21 cellular contexts compared by ENCODE assay signal in the genomic region with DNA sequence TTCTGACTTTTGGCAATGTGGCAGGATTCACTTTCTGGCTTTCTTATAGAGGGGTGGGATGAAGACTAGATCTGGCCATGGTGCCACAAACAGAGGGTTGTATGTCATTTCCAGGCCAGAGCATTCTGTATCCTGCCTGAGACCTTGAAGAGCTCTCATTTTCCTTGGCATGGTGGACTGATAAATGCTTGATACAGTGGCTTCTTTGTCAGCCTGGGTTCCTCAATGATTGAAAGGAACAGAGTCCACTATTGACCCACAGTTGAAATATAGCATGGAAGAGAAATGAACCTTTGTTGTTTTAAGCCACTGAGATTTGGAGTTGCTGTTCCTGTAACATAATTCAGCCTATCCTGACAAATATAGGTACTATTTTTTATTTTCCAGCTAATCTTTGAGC.
"Had no signal": no experiment of that assay in that cellular context is flagged by ENCODE, and none has a peak within 500 bp of the region (broad histone marks: within the 10 kb centered on the region; RNA-seq: fewer than 3 reads in every experiment).

No MANE protein-coding gene starts in this region.

- H3K4me1 ChIP-seq: foreskin keratinocyte, pancreas, psoas muscle, right lobe of liver, testis, upper lobe of right lung, vagina had no signal

- FAIRE-seq: colon, pancreas had no signal

- H3K36me3 ChIP-seq: heart left ventricle, pancreas, right lobe of liver, tibial nerve, upper lobe of right lung, vagina had no signal

- DNase-seq: erythroblast; foreskin keratinocyte; heart left ventricle; hippocampal formation; left colon; mammary epithelial cell; occipital lobe; pancreas; psoas muscle; retina; right lobe of liver; stimulated activated CD4-positive, alpha-beta T cell treated with anti-CD3 and anti-CD28 coated beads, Interleukin-4, amount 100 ng/mL, for 1 hour; stimulated activated CD8-positive, alpha-beta memory T cell treated with anti-CD3 and anti-CD28 coated beads, Interleukin-4, amount 100 ng/mL, for 48 hours; stimulated activated naive CD8-positive, alpha-beta T cell treated with anti-CD3 and anti-CD28 coated beads, Interleukin-15, Interleukin-2, amounts not matched to agents 100 U/mL and 50 U/mL, for 24 hours; testis; upper lobe of right lung had no signal

- H3K27ac ChIP-seq: foreskin keratinocyte, heart left ventricle, pancreas, psoas muscle, right lobe of liver, testis, tibial nerve, upper lobe of right lung, vagina had no signal

- H3K27me3 ChIP-seq: foreskin keratinocyte, heart left ventricle, pancreas, right lobe of liver, testis, tibial nerve, upper lobe of right lung, vagina had no signal

- ATAC-seq: foreskin keratinocyte; heart left ventricle; left colon; natural killer cell treated with Interleukin-12 subunit alpha and Interleukin-12 subunit beta and Interleukin-15 and Interleukin-18, amount 100 ng/mL, for 72 hours; pancreas; psoas muscle; stimulated activated effector memory CD8-positive, alpha-beta T cell treated with anti-CD3 and anti-CD28 coated beads, Interleukin-12 subunit alpha, Interleukin-12 subunit beta, amount 100 ng/mL, for 72 hours; stimulated activated naive CD8-positive, alpha-beta T cell treated with anti-CD3 and anti-CD28 coated beads, Interleukin-15, Interleukin-2, amounts not matched to agents 100 U/mL and 50 U/mL, for 24 hours; upper lobe of right lung had no signal

- H3K4me3 ChIP-seq: heart left ventricle, pancreas, psoas muscle, right lobe of liver, testis, tibial nerve, upper lobe of right lung, vagina had no signal

- H3K9me3 ChIP-seq: pancreas, psoas muscle, right lobe of liver, testis, tibial nerve, upper lobe of right lung, vagina had no signal
